Comparison of ENCODE assay signal across 1 cellular context in the genomic region with DNA sequence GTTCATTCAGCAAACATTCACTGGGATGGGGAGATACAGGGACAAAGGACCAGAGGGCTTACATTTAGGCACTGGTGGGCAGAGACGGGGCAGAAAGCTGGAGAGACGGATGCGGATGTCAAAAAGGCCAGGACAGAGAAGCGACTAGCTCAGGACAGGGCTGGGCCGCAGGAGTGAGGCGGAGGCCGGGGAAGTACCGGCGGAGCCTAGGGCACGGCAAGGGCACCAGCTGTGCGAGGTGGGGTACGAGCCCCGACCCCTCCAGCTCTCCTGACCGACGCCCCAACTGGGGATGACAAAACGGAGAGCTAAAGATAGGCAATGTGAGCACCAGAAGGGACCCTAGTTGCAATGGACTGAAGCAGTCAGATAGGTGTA.
TF ChIP-seq lines count a peak whose summit lies in the region.

No MANE protein-coding gene starts in this region.

TF ChIP-seq in endothelial cell of umbilical vein, 7 proteins besides CTCF, POLR2A, EP300 and RAD21 (continued from another document):
- no peak for TF ChIP-seq POLR2AphosphoS5 (IDR thresholded peaks at IDR 0.05; ENCODE audit: insufficient read depth, low read depth, low read length)
TF ChIP-seq in endothelial cell of umbilical vein: peak in this region for 0.
